In genomic region chr11:95919514-95919913, GRCh38 we compare ENCODE assay signal across 14 cellular contexts. TPM values are rescaled to one million over a fixed set of nuclear protein-coding genes. Genes with fewer than 3 reads are reported as not detected.
A peak's percentile ranks its signal among the peaks of the same experiment; 100 is the strongest.
DNase-seq lines count a peak whose midpoint lies in the region; ATAC-seq and TF ChIP-seq lines count a peak whose summit lies in the region.
"Had no signal": no experiment of that assay in that cellular context is flagged by ENCODE, and none has a peak within 500 bp of the region (broad histone marks: within the 10 kb centered on the region; RNA-seq: fewer than 3 reads in every experiment).

No MANE protein-coding gene starts in this region.

- no peaks in the 10 kb centered on the region for H3K27me3 ChIP-seq in dorsolateral prefrontal cortex
- H3K27me3 ChIP-seq: BLaER1 treated with 17β-estradiol and CSF1 and Interleukin-3, amounts not matched to agents 10 nM and 100 nM had no signal

- no peak for ATAC-seq in HG03469 (IDR thresholded peaks at IDR 0.05; ENCODE audit: unreplicated experiment)
- ATAC-seq: K562 had no signal

- no peaks in the 10 kb centered on the region for H3K36me3 ChIP-seq in HEK293 (ENCODE audit: control insufficient read depth in 2 of 2, insufficient read depth in 1 of 2, low read length in 2 of 2)
- H3K36me3 ChIP-seq: HAP-1 had no signal

- H3K4me3 ChIP-seq in HEK293 (ENCODE audit: low read depth, low read length) (no peak overlapping the region), dorsolateral prefrontal cortex (no peak overlapping the region)
- H3K4me3 ChIP-seq: BLaER1 treated with 17β-estradiol and CSF1 and Interleukin-3, amounts not matched to agents 10 nM and 100 nM; HAP-1; K562 had no signal

- DNase-seq in astrocyte of the hippocampus (ENCODE audit: low read depth, low spot score) (peak; percentile 54), dorsolateral prefrontal cortex (no peak), superior temporal gyrus (ENCODE audit: extremely low spot score) (peak; percentile 41), NCI-H187 (lab: John Stamatoyannopoulos, UW) (no peak), A172 (ENCODE audit: low spot score) (no peak)
- DNase-seq: 8988T; ACHN; CD4-positive, CD25-positive, alpha-beta regulatory T cell; DMS53 had no signal

- POLR2A ChIA-PET in HEK293 (lab: Yijun Ruan, JAX), result no interaction called here

- TF ChIP-seq CTCF in HEK293 (tag by site-specific recombination; IDR thresholded peaks at IDR 0.05), result no peak
- TF ChIP-seq CTCF in dorsolateral prefrontal cortex (IDR thresholded peaks at IDR 0.05 in 54 of 56, conservative IDR thresholded peaks at IDR 0.05 in 2 of 56; ENCODE audit: low read depth in 1 of 56, partially characterized antibody in 56 of 56), result no peak

- CTCF ChIA-PET in HEK293 (lab: Yijun Ruan, JAX), result no interaction called here

- no peaks in the 10 kb centered on the region for H3K9me3 ChIP-seq in HEK293 (ENCODE audit: control insufficient read depth, insufficient read depth, low read depth, low read length)
- H3K9me3 ChIP-seq: BLaER1 treated with 17β-estradiol and CSF1 and Interleukin-3, amounts not matched to agents 10 nM and 100 nM; HAP-1 had no signal

- intact Hi-C loops in dorsolateral prefrontal cortex (cut with DNase I), result no loop called here

- peaks cover 7% of the 10 kb centered on the region; the same call in 1 of the 2 replicates for H3K4me1 ChIP-seq in HEK293 (ENCODE audit: control insufficient read depth, insufficient read depth, low read length)

- H3K27ac ChIP-seq in HEK293 (ENCODE audit: extremely low read depth, low read depth, low read length) (no peak overlapping the region), dorsolateral prefrontal cortex (peak overlapping the region in 54 of 59 donors; percentile 1 to 99 (median 88))
- H3K27ac ChIP-seq: BLaER1 treated with 17β-estradiol and CSF1 and Interleukin-3, amounts not matched to agents 10 nM and 100 nM had no signal

TF ChIP-seq in HEK293, 187 proteins besides CTCF, POLR2A, EP300 and RAD21:
- TF ChIP-seq ZNF354C (tag by site-specific recombination; IDR thresholded peaks at IDR 0.05; ENCODE audit: borderline replicate concordance, low read depth), result no peak
- 0 out of 2 replicates have a peak, but pooled peaks have one; percentile 54 for TF ChIP-seq ZNF211 (tag by site-specific recombination; IDR thresholded peaks at IDR 0.05; ENCODE audit: low read depth)

RNA-seq across cellular contexts. Expression of gene MTMR2, which starts 4.4 kb away (rescaled TPM):
- 10 to 100 TPM; 30.2 to 76.1 (median 44.7) TPM for total RNA-seq in dorsolateral prefrontal cortex
- total RNA-seq in A172 (2014; rRNA removed; shearing (Covaris generic)), result 18.1 and 21.8 TPM in 2 replicates

Comparison
In these comparisons a context has a peak if more than half of its experiments do, and no peak if none do; other contexts are left out.
1. DNase-seq: peak in astrocyte of the hippocampus (single experiment) and superior temporal gyrus (single experiment); none in dorsolateral prefrontal cortex (0 of 10), NCI-H187 (0 of 2) and A172 (single experiment).